8 cellular contexts compared by ENCODE assay signal in genomic region chr1:42479621-42480020, GRCh38. TPM values are rescaled to one million over a fixed set of nuclear protein-coding genes. Genes with fewer than 3 reads are reported as not detected.
DNase-seq lines count a peak whose midpoint lies in the region; ATAC-seq and TF ChIP-seq lines count a peak whose summit lies in the region.

No MANE protein-coding gene starts in this region.

- no TSS peak for BruUV-seq in PC-3 (replicated peaks; lab: Mats Ljungman, UMichigan)

- H3K4me3 Mint-ChIP-seq in glutamatergic neuron (ENCODE audit: unreplicated experiment): peak overlapping the region; percentile 53
- H3K4me3 Mint-ChIP-seq in activated T-helper 1 cell treated with anti-CD3 and anti-CD28 coated beads, Interleukin-12 subunit alpha, Interleukin-12 subunit beta, Interleukin-2, Interleukin-4 antibody, amounts not matched to agents 30 ng/mL and 10 ng/mL and 1 ng/mL, durations not matched to agents 14 hours and 24 hours and 36 hours: no peak overlapping the region

- H3K36me3 ChIP-seq in BJ (ENCODE audit: control insufficient read depth, insufficient read depth, low read length) (no peaks in the 10 kb centered on the region), PC-3 (ENCODE audit: low read depth, low read length) (no peaks in the 10 kb centered on the region), testis (ENCODE audit: low read depth, missing control alignments) (no peaks in the 10 kb centered on the region)

- intact Hi-C loops in PC-3 (cut with micrococcal nuclease): no loop called here
- intact Hi-C loops in activated T-helper 1 cell treated with anti-CD3 and anti-CD28 coated beads, Interleukin-12 subunit alpha, Interleukin-12 subunit beta, Interleukin-2, Interleukin-4 antibody, amounts not matched to agents 30 ng/mL and 10 ng/mL and 1 ng/mL, durations not matched to agents 14 hours and 24 hours and 36 hours (cut with micrococcal nuclease): no loop called here
- intact Hi-C loops in testis (cut with DNase I; ENCODE audit: low total_unique reads): no loop called here

- TF ChIP-seq POLR2A in testis (IDR thresholded peaks at IDR 0.05): no peak

- WGBS in testis, 2 donors: 47 to 63% methylated on average over 4 of the region's 4 CpGs

- no peaks in the 10 kb centered on the region for H3F3A ChIP-seq in PC-3 (ENCODE audit: low read length, unreplicated experiment)

- H3K79me2 ChIP-seq in PC-3 (ENCODE audit: low read length): no peaks in the 10 kb centered on the region

- H3K9me2 ChIP-seq in PC-3 (replicated peaks; ENCODE audit: low read length): no peaks in the 10 kb centered on the region

- H3K9me3 Mint-ChIP-seq in glutamatergic neuron (ENCODE audit: unreplicated experiment): peaks cover 5% of the 10 kb centered on the region
- no peaks in the 10 kb centered on the region for H3K9me3 Mint-ChIP-seq in activated T-helper 1 cell treated with anti-CD3 and anti-CD28 coated beads, Interleukin-12 subunit alpha, Interleukin-12 subunit beta, Interleukin-2, Interleukin-4 antibody, amounts not matched to agents 30 ng/mL and 10 ng/mL and 1 ng/mL, durations not matched to agents 14 hours and 24 hours and 36 hours

- DNase-seq in BJ (ENCODE audit: low read depth): no peak
- peak; percentile 47 for DNase-seq in HCEC 1CT
- DNase-seq in PC-3: peak; percentile 55
- peak; percentile 55 for DNase-seq in glutamatergic neuron
- DNase-seq in activated T-helper 1 cell treated with anti-CD3 and anti-CD28 coated beads, Interleukin-12 subunit alpha, Interleukin-12 subunit beta, Interleukin-2, Interleukin-4 antibody, amounts not matched to agents 30 ng/mL and 10 ng/mL and 1 ng/mL, durations not matched to agents 14 hours and 24 hours and 36 hours (ENCODE audit: low spot score): no peak
- DNase-seq in testis: no peak

- CTCF ChIA-PET in BJ (lab: Yijun Ruan, JAX): no interaction called here
- CTCF ChIA-PET in PC-3 (lab: Charles Lee): no interaction called here

- H3K4me1 ChIP-seq in PC-3 (ENCODE audit: insufficient read depth, low read length) (no peaks in the 10 kb centered on the region), testis (no peaks in the 10 kb centered on the region)

- H2AFZ ChIP-seq in PC-3 (ENCODE audit: low read length): no peak overlapping the region

- H3K27me3 ChIP-seq in BJ (ENCODE audit: control insufficient read depth, insufficient read depth, low read length) (no peaks in the 10 kb centered on the region), PC-3 (ENCODE audit: low read length) (no peaks in the 10 kb centered on the region), testis (no peaks in the 10 kb centered on the region)

- H3K4me2 ChIP-seq in PC-3 (ENCODE audit: low read length): no peak overlapping the region

- no peaks in the 10 kb centered on the region for H3K36me3 Mint-ChIP-seq in glutamatergic neuron (ENCODE audit: unreplicated experiment)
- no peaks in the 10 kb centered on the region for H3K36me3 Mint-ChIP-seq in activated T-helper 1 cell treated with anti-CD3 and anti-CD28 coated beads, Interleukin-12 subunit alpha, Interleukin-12 subunit beta, Interleukin-2, Interleukin-4 antibody, amounts not matched to agents 30 ng/mL and 10 ng/mL and 1 ng/mL, durations not matched to agents 14 hours and 24 hours and 36 hours (ENCODE audit: low read depth)

- no peak overlapping the region for H3K27ac ChIP-seq in PC-3 (ENCODE audit: low read length)
- H3K27ac ChIP-seq in testis: no peak overlapping the region

- peaks cover 1% of the 10 kb centered on the region for H3K27me3 Mint-ChIP-seq in glutamatergic neuron (ENCODE audit: unreplicated experiment)
- peaks cover 5% of the 10 kb centered on the region for H3K27me3 Mint-ChIP-seq in activated T-helper 1 cell treated with anti-CD3 and anti-CD28 coated beads, Interleukin-12 subunit alpha, Interleukin-12 subunit beta, Interleukin-2, Interleukin-4 antibody, amounts not matched to agents 30 ng/mL and 10 ng/mL and 1 ng/mL, durations not matched to agents 14 hours and 24 hours and 36 hours (ENCODE audit: insufficient read depth)

- H3K27ac Mint-ChIP-seq in glutamatergic neuron (ENCODE audit: unreplicated experiment): peak overlapping the region; percentile 67
- no peak overlapping the region for H3K27ac Mint-ChIP-seq in activated T-helper 1 cell treated with anti-CD3 and anti-CD28 coated beads, Interleukin-12 subunit alpha, Interleukin-12 subunit beta, Interleukin-2, Interleukin-4 antibody, amounts not matched to agents 30 ng/mL and 10 ng/mL and 1 ng/mL, durations not matched to agents 14 hours and 24 hours and 36 hours

- peak; percentile 72 for ATAC-seq in PC-3
- ATAC-seq in HG02938 (IDR thresholded peaks at IDR 0.05; ENCODE audit: unreplicated experiment): no peak
- ATAC-seq in GM21526 (IDR thresholded peaks at IDR 0.05; ENCODE audit: low FRiP score, unreplicated experiment): no peak

- H3K4me1 Mint-ChIP-seq in glutamatergic neuron (ENCODE audit: low read depth, unreplicated experiment): peaks cover 6% of the 10 kb centered on the region
- no peaks in the 10 kb centered on the region for H3K4me1 Mint-ChIP-seq in activated T-helper 1 cell treated with anti-CD3 and anti-CD28 coated beads, Interleukin-12 subunit alpha, Interleukin-12 subunit beta, Interleukin-2, Interleukin-4 antibody, amounts not matched to agents 30 ng/mL and 10 ng/mL and 1 ng/mL, durations not matched to agents 14 hours and 24 hours and 36 hours (ENCODE audit: low read depth)

- H3K4me3 ChIP-seq in BJ (ENCODE audit: low read depth, low read length) (no peak overlapping the region), PC-3 (ENCODE audit: low read length) (no peak overlapping the region), testis (no peak overlapping the region)

- TF ChIP-seq CTCF in BJ (IDR thresholded peaks at IDR 0.05; ENCODE audit: insufficient read depth, low read depth, low read length) (0 out of 2 replicates have a peak, but pooled peaks have one; percentile 22), PC-3 (conservative IDR thresholded peaks at IDR 0.05; ENCODE audit: low read depth, low read length) (peak; percentile 47; the same call in 1 of the 2 replicates), glutamatergic neuron (IDR thresholded peaks at IDR 0.05; ENCODE audit: partially characterized antibody, unreplicated experiment) (peak; percentile 40), testis (IDR thresholded peaks at IDR 0.05) (no peak)

- no peaks in the 10 kb centered on the region for H3K9me3 ChIP-seq in PC-3 (ENCODE audit: low read length)
- H3K9me3 ChIP-seq in testis: no peaks in the 10 kb centered on the region

- no peaks in the 10 kb centered on the region for H4K20me1 ChIP-seq in PC-3 (ENCODE audit: low read length)

- no peak overlapping the region for H3K9ac ChIP-seq in PC-3 (ENCODE audit: low read length)

- POLR2A ChIA-PET in BJ (lab: Charles Lee): no interaction called here
- POLR2A ChIA-PET in PC-3 (lab: Charles Lee; ENCODE audit: unreplicated experiment): no interaction called here

RNA-seq across cellular contexts. Expression of gene CCDC30, which starts 16.5 kb away (rescaled TPM):
- polyA plus RNA-seq in BJ (2011; rRNA removed) (0.26 and 0.38 TPM in 2 replicates), testis (ENCODE audit: insufficient read depth, low read depth, low replicate concordance) (16.1 TPM)
- 0.95 and 2.2 TPM in 2 replicates for polyA minus RNA-seq in BJ (2011; rRNA and poly(A)+ RNA removed)
- total RNA-seq in PC-3 (2014; rRNA removed) (0.46 and 0.58 TPM in 2 replicates), glutamatergic neuron (ENCODE audit: unreplicated experiment) (3.0 TPM), testis (10 to 100 TPM in 1 of 2 donors, 1 to 10 TPM in 1; 5.8 to 14.6 TPM)
- total RNA-seq in activated T-helper 1 cell treated with anti-CD3 and anti-CD28 coated beads, Interleukin-12 subunit alpha, Interleukin-12 subunit beta, Interleukin-2, Interleukin-4 antibody, amounts not matched to agents 30 ng/mL and 10 ng/mL and 1 ng/mL, durations not matched to agents 14 hours and 24 hours and 36 hours: 1.0 and 1.9 TPM in 2 replicates

RNA-seq across cellular contexts. Expression of gene PPCS, which starts 23.3 kb away (rescaled TPM):
- 27.1 and 30.6 TPM in 2 replicates for polyA plus RNA-seq in BJ (2011; rRNA removed)
- 10.3 and 12.6 TPM in 2 replicates for polyA minus RNA-seq in BJ (2011; rRNA and poly(A)+ RNA removed)
- total RNA-seq in PC-3 (2014; rRNA removed): 45.6 and 56.1 TPM in 2 replicates
- 25.4 TPM for total RNA-seq in glutamatergic neuron (ENCODE audit: unreplicated experiment)
- total RNA-seq in activated T-helper 1 cell treated with anti-CD3 and anti-CD28 coated beads, Interleukin-12 subunit alpha, Interleukin-12 subunit beta, Interleukin-2, Interleukin-4 antibody, amounts not matched to agents 30 ng/mL and 10 ng/mL and 1 ng/mL, durations not matched to agents 14 hours and 24 hours and 36 hours: 40.1 and 48.0 TPM in 2 replicates
- total RNA-seq in testis: 10 to 100 TPM; 56.7 to 72.9 TPM
- 44.9 TPM for polyA plus RNA-seq in testis (ENCODE audit: insufficient read depth, low read depth, low replicate concordance)

RNA-seq across cellular contexts. Expression of gene ZMYND12, which starts 23.8 kb away (rescaled TPM):
- 0.66 and 1.3 TPM in 2 replicates for polyA plus RNA-seq in BJ (2011; rRNA removed)
- polyA minus RNA-seq in BJ (2011; rRNA and poly(A)+ RNA removed): 0.66 TPM in 1 of 2 replicates, not detected in the other
- total RNA-seq in PC-3 (2014; rRNA removed): not detected in 2 replicates
- 0.49 TPM for total RNA-seq in glutamatergic neuron (ENCODE audit: unreplicated experiment)
- not detected in 2 replicates for total RNA-seq in activated T-helper 1 cell treated with anti-CD3 and anti-CD28 coated beads, Interleukin-12 subunit alpha, Interleukin-12 subunit beta, Interleukin-2, Interleukin-4 antibody, amounts not matched to agents 30 ng/mL and 10 ng/mL and 1 ng/mL, durations not matched to agents 14 hours and 24 hours and 36 hours
- 10 to 100 TPM; 31.3 to 40.7 TPM for total RNA-seq in testis
- polyA plus RNA-seq in testis (ENCODE audit: insufficient read depth, low read depth, low replicate concordance): 122 TPM

Comparison
In these comparisons a context has a peak if more than half of its experiments do, and no peak if none do; other contexts are left out.
1. DNase-seq: peak in HCEC 1CT (single experiment), PC-3 (single experiment) and glutamatergic neuron (single experiment); none in BJ (single experiment), activated T-helper 1 cell treated with anti-CD3 and anti-CD28 coated beads, Interleukin-12 subunit alpha, Interleukin-12 subunit beta, Interleukin-2, Interleukin-4 antibody, amounts not matched to agents 30 ng/mL and 10 ng/mL and 1 ng/mL, durations not matched to agents 14 hours and 24 hours and 36 hours (single experiment) and testis (single experiment).
2. CTCF ChIP-seq: peak in BJ (single experiment), PC-3 (single experiment) and glutamatergic neuron (single experiment); none in testis (0 of 3).
3. RNA of gene ZMYND12, which starts 23.8 kb away (total RNA-seq): 31.3 to 40.7 TPM in testis; 0.49 TPM in glutamatergic neuron (single experiment), not detected in activated T-helper 1 cell treated with anti-CD3 and anti-CD28 coated beads, Interleukin-12 subunit alpha, Interleukin-12 subunit beta, Interleukin-2, Interleukin-4 antibody, amounts not matched to agents 30 ng/mL and 10 ng/mL and 1 ng/mL, durations not matched to agents 14 hours and 24 hours and 36 hours and not detected in PC-3; every median in the first group is over 10 times any median in the second.